Comparison of ENCODE assay signal across 24 cellular contexts in genomic region chr12:131404705-131405104, GRCh38.
DNase-seq lines count a peak whose midpoint lies in the region; ATAC-seq, FAIRE-seq and TF ChIP-seq lines count a peak whose summit lies in the region.
"Had no signal": no experiment of that assay in that cellular context is flagged by ENCODE, and none has a peak within 500 bp of the region (broad histone marks: within the 10 kb centered on the region; RNA-seq: fewer than 3 reads in every experiment).

No MANE protein-coding gene starts in this region.

- H2BK120ac ChIP-seq in H1 (replicated peaks; ENCODE audit: low read depth, low read length) (no peak overlapping the region), neuronal stem cell (ENCODE audit: low read depth, low read length) (no peak overlapping the region)

- H2AK5ac ChIP-seq in H1 (ENCODE audit: low read depth, low read length) (no peak overlapping the region), neuronal stem cell (ENCODE audit: low read depth, low read length) (no peak overlapping the region)

- no peak overlapping the region for H3K23ac ChIP-seq in H1 (ENCODE audit: insufficient read length)
- H3K23ac ChIP-seq in neuronal stem cell (ENCODE audit: low read depth, low read length, poor library complexity) = no peak overlapping the region

- BruUV-seq in K562 (replicated peaks; lab: Mats Ljungman, UMichigan) = no TSS peak

- no peak overlapping the region for H3K4ac ChIP-seq in H1 (replicated peaks; ENCODE audit: insufficient read length, low read depth, low read length)
- no peak overlapping the region for H3K4ac ChIP-seq in neuronal stem cell (ENCODE audit: low read length)

- 0% methylated on average over 1 of the region's 3 CpGs for WGBS in K562 (ENCODE audit: insufficient coverage, low coverage, missing lambda C conversion rate)
- 87 to 100% methylated on average over 2 to 3 of the region's 3 CpGs for WGBS in H1 (ENCODE audit: extremely low coverage in 1 of 2, insufficient coverage in 1 of 2, insufficient read length in 1 of 2, insufficient replicate concordance in 2 of 2, low coverage in 1 of 2, low lambda C conversion rate in 2 of 2, missing lambda C conversion rate in 1 of 2), 2 experiments
- 100% methylated on average over 1 to 3 of the region's 3 CpGs for WGBS in neuronal stem cell (ENCODE audit: extremely low coverage in 2 of 2, insufficient read length in 2 of 2, insufficient replicate concordance in 1 of 2), 2 donors

- CTCF ChIA-PET in HEK293 (lab: Yijun Ruan, JAX) (no interaction called here), K562 (lab: Yijun Ruan, JAX; ENCODE audit: low intra/inter-chr PET ratio) (no interaction called here), H1 (lab: Charles Lee; ENCODE audit: partially characterized antibody) (no interaction called here)
- CTCF ChIA-PET in CD8-positive, alpha-beta T cell (lab: Charles Lee) = no interaction called here

- FAIRE-seq in K562 (lab: Jason Lieb, UNC) = no peak
- no peak for FAIRE-seq in H1 (lab: Jason Lieb, UNC)
- FAIRE-seq: A549, G401.6, GM12891, GM19239 had no signal

- no peak overlapping the region for H3K9ac ChIP-seq in K562 (ENCODE audit: insufficient read depth in 1 of 2, low read depth in 2 of 2, low read length in 2 of 2)
- H3K9ac ChIP-seq in H1 (replicated peaks in 1 of 4; ENCODE audit: extremely low read depth in 1 of 4, low read depth in 3 of 4, low read length in 3 of 4) = no peak overlapping the region
- peak overlapping the region; percentile 12 for H3K9ac ChIP-seq in neuronal stem cell (ENCODE audit: low read depth, low read length, poor library complexity)
- H3K9ac ChIP-seq: BLaER1 treated with 17β-estradiol and CSF1 and Interleukin-3, amounts not matched to agents 10 nM and 100 nM had no signal

- H3K18ac ChIP-seq in H1 (ENCODE audit: extremely low read depth, low read length) = no peak overlapping the region
- H3K18ac ChIP-seq in neuronal stem cell (ENCODE audit: low read length) = no peak overlapping the region

- H2BK5ac ChIP-seq in H1 (ENCODE audit: low read depth, low read length) (no peak overlapping the region), neuronal stem cell (ENCODE audit: low read length) (no peak overlapping the region)

- no peak overlapping the region for H2AFZ ChIP-seq in K562 (ENCODE audit: low read depth, low read length)
- H2AFZ ChIP-seq in H1 (ENCODE audit: low read length) = no peak overlapping the region
- no peak overlapping the region for H2AFZ ChIP-seq in neuronal stem cell (ENCODE audit: low read length)

- no peaks in the 10 kb centered on the region for H3K36me3 ChIP-seq in HEK293 (ENCODE audit: control insufficient read depth in 2 of 2, insufficient read depth in 1 of 2, low read length in 2 of 2)
- H3K36me3 ChIP-seq in K562 (ENCODE audit: control insufficient read depth, insufficient read depth, low read length) = no peaks in the 10 kb centered on the region
- no peaks in the 10 kb centered on the region for H3K36me3 ChIP-seq in H1 (ENCODE audit: control insufficient read depth in 2 of 4, insufficient read depth in 4 of 4, low read length in 3 of 4)
- no peaks in the 10 kb centered on the region for H3K36me3 ChIP-seq in neuronal stem cell (replicated peaks in 1 of 2; ENCODE audit: control insufficient read depth in 2 of 2, insufficient read depth in 2 of 2, low read length in 2 of 2)
- no peaks in the 10 kb centered on the region for H3K36me3 ChIP-seq in CD8-positive, alpha-beta T cell (ENCODE audit: insufficient read depth, low read length)
- H3K36me3 ChIP-seq: BLaER1 treated with 17β-estradiol and CSF1 and Interleukin-3, amounts not matched to agents 10 nM and 100 nM had no signal

- TF ChIP-seq RAD21 in K562 (CRISPR knock-in tag; conservative IDR thresholded peaks at IDR 0.05 in 1 of 2, IDR thresholded peaks at IDR 0.05 in 1 of 2) (no peak), H1 (IDR thresholded peaks at IDR 0.05 in 1 of 2, conservative IDR thresholded peaks at IDR 0.05 in 1 of 2; ENCODE audit: low read depth in 2 of 2, low read length in 2 of 2) (no peak)

- H3K9me3 ChIP-seq in HEK293 (ENCODE audit: control insufficient read depth, insufficient read depth, low read depth, low read length) = no peaks in the 10 kb centered on the region
- no peaks in the 10 kb centered on the region for H3K9me3 ChIP-seq in K562 (replicated peaks; ENCODE audit: control insufficient read depth, insufficient read depth, low read depth, low read length)
- peaks cover 4 to 5% of the 10 kb centered on the region in 2 experiments; a peak in 2 of 4 replicates for H3K9me3 ChIP-seq in H1 (ENCODE audit: insufficient read depth in 2 of 2, low read depth in 1 of 2, low read length in 1 of 2)
- H3K9me3 ChIP-seq in neuronal stem cell (replicated peaks in 1 of 2; ENCODE audit: control insufficient read depth in 2 of 2, insufficient read depth in 1 of 2, low read depth in 1 of 2, low read length in 2 of 2) = no peaks in the 10 kb centered on the region
- no peaks in the 10 kb centered on the region for H3K9me3 ChIP-seq in CD8-positive, alpha-beta T cell (ENCODE audit: low read length)
- H3K9me3 ChIP-seq: A549 had no signal

- H3K79me2 ChIP-seq in K562 (ENCODE audit: control insufficient read depth, insufficient read depth, low read length) (no peaks in the 10 kb centered on the region), H1 (ENCODE audit: control insufficient read depth in 1 of 2, insufficient read depth in 2 of 2, low read length in 2 of 2) (no peaks in the 10 kb centered on the region)

- no peaks in the 10 kb centered on the region for H3K9me1 ChIP-seq in K562 (ENCODE audit: control insufficient read depth, insufficient read depth, low read length)

- H4K8ac ChIP-seq in H1 (ENCODE audit: extremely low read depth, insufficient read depth, low read length) (no peak overlapping the region), neuronal stem cell (ENCODE audit: low read depth, low read length) (no peak overlapping the region)

- H2BK12ac ChIP-seq in H1 (ENCODE audit: low read depth, low read length) (no peak overlapping the region), neuronal stem cell (ENCODE audit: low read length) (no peak overlapping the region)

- H3K9me3 Mint-ChIP-seq in CD8-positive, alpha-beta T cell = peaks cover under 1% of the 10 kb centered on the region
- H3K9me3 Mint-ChIP-seq: CD4-positive, alpha-beta T cell; CD8-positive, alpha-beta memory T cell had no signal

- no peak overlapping the region for H4K5ac ChIP-seq in H1 (ENCODE audit: insufficient read length, low read depth, low read length)

- DNase-seq in K562 (ENCODE audit: extremely low read depth in 1 of 4, low spot score in 3 of 4) (no peak), H1 (ENCODE audit: low read depth in 1 of 2, low spot score in 2 of 2) (no peak), neuronal stem cell (ENCODE audit: low spot score) (no peak), DMS153 treated with DMSO at 0.1 percent for 48 hours (lab: John Stamatoyannopoulos, UW; ENCODE audit: unreplicated experiment) (no peak), ecto neural progenitor cell (ENCODE audit: low spot score) (no peak)
- no peak for DNase-seq in CD8-positive, alpha-beta T cell
- DNase-seq: AML-193; CD4-positive, alpha-beta T cell; CD8-positive, alpha-beta memory T cell; COR-L47; DMS 273 treated with DMSO at 0.1 percent for 48 hours; DMS153; DMS79 treated with DMSO at 0.1 percent for 48 hours; GF-D8 had no signal

- H4K91ac ChIP-seq in H1 (replicated peaks; ENCODE audit: insufficient read length, low read length) (no peak overlapping the region), neuronal stem cell (ENCODE audit: low read depth, low read length, poor library complexity) (no peak overlapping the region)

- no peaks in the 10 kb centered on the region; the same call in 1 of the 2 replicates for H4K20me1 ChIP-seq in K562 (replicated peaks; ENCODE audit: control insufficient read depth, insufficient read depth, low read length)
- peaks cover 0 to 5% of the 10 kb centered on the region in 2 experiments for H4K20me1 ChIP-seq in H1 (replicated peaks in 1 of 2; ENCODE audit: control insufficient read depth in 1 of 2, insufficient read depth in 2 of 2, low read length in 2 of 2)
- H4K20me1 ChIP-seq: BLaER1 treated with 17β-estradiol and CSF1 and Interleukin-3, amounts not matched to agents 10 nM and 100 nM had no signal

- peak overlapping the region; percentile 59 for H3K56ac ChIP-seq in H1 (replicated peaks; ENCODE audit: insufficient read length, low read depth, low read length)

- in situ Hi-C loops in K562 (cut with MboI) = no loop called here

- H3K4me2 ChIP-seq in K562 (ENCODE audit: insufficient read depth, low read length) (no peak overlapping the region), H1 (ENCODE audit: insufficient read depth in 1 of 2, low read depth in 2 of 2, low read length in 2 of 2) (no peak overlapping the region), neuronal stem cell (ENCODE audit: insufficient read depth, low read length, poor library complexity, severe bottlenecking) (no peak overlapping the region)
- H3K4me2 ChIP-seq: A549; BLaER1 treated with 17β-estradiol and CSF1 and Interleukin-3, amounts not matched to agents 10 nM and 100 nM had no signal

- peaks cover 17% of the 10 kb centered on the region; the same call in 1 of the 2 replicates for H3K23me2 ChIP-seq in H1 (ENCODE audit: low read depth, low read length)

- POLR2A ChIA-PET in HEK293 (lab: Yijun Ruan, JAX) = no interaction called here
- POLR2A ChIA-PET in K562 (lab: Yijun Ruan, JAX) = no interaction called here
- POLR2A ChIA-PET in H1 (lab: Charles Lee; ENCODE audit: partially characterized antibody) = no interaction called here
- POLR2A ChIA-PET in CD8-positive, alpha-beta T cell (lab: Charles Lee) = no interaction called here

- H3K27ac ChIP-seq in HEK293 (ENCODE audit: extremely low read depth, low read depth, low read length) = no peak overlapping the region
- no peak overlapping the region for H3K27ac ChIP-seq in K562 (ENCODE audit: extremely low read depth, low read depth, low read length)
- H3K27ac ChIP-seq in H1 (ENCODE audit: low read depth, low read length) = no peak overlapping the region
- no peak overlapping the region for H3K27ac ChIP-seq in neuronal stem cell (replicated peaks; ENCODE audit: low read length)
- no peak overlapping the region for H3K27ac ChIP-seq in CD8-positive, alpha-beta T cell (ENCODE audit: low read depth, low read length)
- H3K27ac ChIP-seq: 22Rv1; A549; BLaER1 treated with 17β-estradiol and CSF1 and Interleukin-3, amounts not matched to agents 10 nM and 100 nM; C4-2B had no signal

- TF ChIP-seq POLR2A in K562 (conservative IDR thresholded peaks at IDR 0.05) (no peak), H1 (IDR thresholded peaks at IDR 0.05; ENCODE audit: control extremely low read depth in 1 of 2, low read depth in 2 of 2, low read length in 2 of 2) (no peak)

- H3K4me1 Mint-ChIP-seq in CD8-positive, alpha-beta T cell (ENCODE audit: low read depth) = no peaks in the 10 kb centered on the region
- H3K4me1 Mint-ChIP-seq: B cell; CD8-positive, alpha-beta memory T cell had no signal

- intact Hi-C loops in K562 (cut with micrococcal nuclease) = no loop called here
- intact Hi-C loops in CD8-positive, alpha-beta T cell (cut with DNase I, micrococcal nuclease) = no loop called here

- no peak overlapping the region for H3K27ac Mint-ChIP-seq in CD8-positive, alpha-beta T cell
- H3K27ac Mint-ChIP-seq: B cell; CD4-positive, alpha-beta T cell; CD8-positive, alpha-beta memory T cell had no signal

- H3K14ac ChIP-seq in H1 (ENCODE audit: insufficient read length) (no peak overlapping the region), neuronal stem cell (ENCODE audit: low read length) (no peak overlapping the region)

- H2BK15ac ChIP-seq in H1 (ENCODE audit: low read length) (no peak overlapping the region), neuronal stem cell (ENCODE audit: low read length) (no peak overlapping the region)

- H3K79me1 ChIP-seq in H1 (ENCODE audit: low read depth, low read length) (no peaks in the 10 kb centered on the region), neuronal stem cell (ENCODE audit: low read depth, low read length) (no peaks in the 10 kb centered on the region)

- H3K4me1 ChIP-seq in HEK293 (ENCODE audit: control insufficient read depth, insufficient read depth, low read length) = no peaks in the 10 kb centered on the region
- H3K4me1 ChIP-seq in K562 (replicated peaks in 1 of 2; ENCODE audit: control insufficient read depth in 2 of 2, insufficient read depth in 2 of 2, low read length in 2 of 2) = peaks cover 16% of the 10 kb centered on the region in 2 experiments; a peak in 4 of 5 replicates
- H3K4me1 ChIP-seq in H1 (replicated peaks in 1 of 4; ENCODE audit: control insufficient read depth in 3 of 4, insufficient read depth in 4 of 4, low read length in 3 of 4) = no peaks in the 10 kb centered on the region
- H3K4me1 ChIP-seq in neuronal stem cell (ENCODE audit: control insufficient read depth in 2 of 2, insufficient read depth in 1 of 2, low read depth in 1 of 2, low read length in 2 of 2) = peaks cover 2% of the 10 kb centered on the region in 2 donors
- H3K4me1 ChIP-seq in CD8-positive, alpha-beta T cell (ENCODE audit: insufficient read depth, low read length) = no peaks in the 10 kb centered on the region

- ATAC-seq in K562 = no peak
- no peak for ATAC-seq in HG03565 (IDR thresholded peaks at IDR 0.05; ENCODE audit: unreplicated experiment)
- ATAC-seq in CD8-positive, alpha-beta T cell = no peak
- ATAC-seq: A549 had no signal

- TF ChIP-seq EP300 in K562 (IDR thresholded peaks at IDR 0.05; ENCODE audit: low read length) = no peak
- no peak for TF ChIP-seq EP300 in H1 (IDR thresholded peaks at IDR 0.05; ENCODE audit: borderline replicate concordance in 1 of 2, low read depth in 2 of 2, low read length in 2 of 2)

- H3K36me3 Mint-ChIP-seq in CD8-positive, alpha-beta T cell = no peaks in the 10 kb centered on the region
- H3K36me3 Mint-ChIP-seq: CD8-positive, alpha-beta memory T cell had no signal

- TF ChIP-seq CTCF in HEK293 (tag by site-specific recombination; IDR thresholded peaks at IDR 0.05) (no peak), K562 (IDR thresholded peaks at IDR 0.05 in 2 of 3, conservative IDR thresholded peaks at IDR 0.05 in 1 of 3; ENCODE audit: insufficient read depth in 2 of 3, low read depth in 1 of 3, low read length in 3 of 3) (no peak), H1 (IDR thresholded peaks at IDR 0.05; ENCODE audit: control extremely low read depth in 1 of 3, insufficient read depth in 1 of 3, low read depth in 1 of 3, low read length in 3 of 3) (no peak)
- no peak for TF ChIP-seq CTCF in CD8-positive, alpha-beta T cell (IDR thresholded peaks at IDR 0.05)

- 0 out of 5 replicates have a peak, but pooled peaks cover 0 to 4% of the 10 kb centered on the region in 2 experiments for H3K27me3 ChIP-seq in K562 (ENCODE audit: control insufficient read depth in 2 of 2, insufficient read depth in 2 of 2, low read length in 2 of 2)
- no peaks in the 10 kb centered on the region; a peak in 2 of 7 replicates for H3K27me3 ChIP-seq in H1 (replicated peaks in 1 of 4; ENCODE audit: control insufficient read depth in 3 of 4, extremely low read depth in 1 of 4, insufficient read depth in 3 of 4, low read length in 3 of 4)
- peaks cover 0 to 4% (median 0%) of the 10 kb centered on the region in 3 experiments for H3K27me3 ChIP-seq in neuronal stem cell (ENCODE audit: control insufficient read depth in 3 of 3, insufficient read depth in 3 of 3, low read depth in 1 of 3, low read length in 3 of 3)
- H3K27me3 ChIP-seq in CD8-positive, alpha-beta T cell (ENCODE audit: insufficient read depth, low read length) = no peaks in the 10 kb centered on the region
- H3K27me3 ChIP-seq: BLaER1 treated with 17β-estradiol and CSF1 and Interleukin-3, amounts not matched to agents 10 nM and 100 nM had no signal

- no peak overlapping the region for H3K4me3 Mint-ChIP-seq in CD8-positive, alpha-beta T cell
- H3K4me3 Mint-ChIP-seq: B cell; CD4-positive, alpha-beta T cell; CD8-positive, alpha-beta memory T cell had no signal

- no peak overlapping the region for H2BK20ac ChIP-seq in H1 (ENCODE audit: low read length)

- no peak overlapping the region for H3K4me3 ChIP-seq in HEK293 (ENCODE audit: low read depth, low read length)
- H3K4me3 ChIP-seq in K562 = no peak overlapping the region
- H3K4me3 ChIP-seq in H1 (ENCODE audit: extremely low read depth in 1 of 4, insufficient read depth in 2 of 4, low read depth in 3 of 4, low read length in 4 of 4) = no peak overlapping the region
- peak overlapping the region in 1 of 2 donors; percentile 12 for H3K4me3 ChIP-seq in neuronal stem cell (ENCODE audit: low read length in 2 of 2)
- H3K4me3 ChIP-seq in CD8-positive, alpha-beta T cell (ENCODE audit: low read depth, low read length) = no peak overlapping the region
- H3K4me3 ChIP-seq: A549; BLaER1 treated with 17β-estradiol and CSF1 and Interleukin-3, amounts not matched to agents 10 nM and 100 nM had no signal

- peaks cover 3% of the 10 kb centered on the region for H3K27me3 Mint-ChIP-seq in CD8-positive, alpha-beta T cell (ENCODE audit: low read depth)
- H3K27me3 Mint-ChIP-seq: B cell had no signal

Comparison
In these comparisons a context has a peak if more than half of its experiments do, and no peak if none do; other contexts are left out.
1. Of the 44 proteins assayed by ChIP-seq in both K562 and HEK293: peak only in K562: none; only in HEK293: ZBTB17; in both: none; in neither: 43.